Comparison of ENCODE assay signal across 10 cellular contexts in genomic region chr9:110638381-110638954, GRCh38. TPM values are rescaled to one million over a fixed set of nuclear protein-coding genes. Genes with fewer than 3 reads are reported as not detected.
A peak's percentile ranks its signal among the peaks of the same experiment; 100 is the strongest.
DNase-seq lines count a peak whose midpoint lies in the region; ATAC-seq and TF ChIP-seq lines count a peak whose summit lies in the region.
"Had no signal": no experiment of that assay in that cellular context is flagged by ENCODE, and none has a peak within 500 bp of the region (broad histone marks: within the 10 kb centered on the region; RNA-seq: fewer than 3 reads in every experiment).

No MANE protein-coding gene starts in this region.

- H3K4me3 ChIP-seq in LNCaP clone FGC (ENCODE audit: low read depth, low read length) (no peak overlapping the region), brain microvascular endothelial cell (ENCODE audit: low read depth, low read length) (no peak overlapping the region), aorta (ENCODE audit: low read length in 2 of 2) (no peak overlapping the region), Caco-2 (ENCODE audit: low read depth, low read length) (no peak overlapping the region)

- no peak overlapping the region for H3K27ac Mint-ChIP-seq in Caco-2 (ENCODE audit: unreplicated experiment)
- H3K27ac Mint-ChIP-seq: activated naive CD8-positive, alpha-beta T cell; memory B cell had no signal

- no peaks in the 10 kb centered on the region for H3K4me1 Mint-ChIP-seq in Caco-2 (ENCODE audit: low read depth, unreplicated experiment)
- H3K4me1 Mint-ChIP-seq: memory B cell had no signal

- H3K27me3 Mint-ChIP-seq in Caco-2 (ENCODE audit: insufficient read depth, unreplicated experiment), result peaks cover 3% of the 10 kb centered on the region

- H3K9me3 Mint-ChIP-seq in Caco-2 (ENCODE audit: unreplicated experiment), result peaks cover 34% of the 10 kb centered on the region

- in situ Hi-C loops in brain microvascular endothelial cell (cut with HindIII; ENCODE audit: low pct_ligation_motif_present, low sequenced_read_pairs), result loop anchor here (25.0 kb wide), 1 partner anchor 674 kb away; no protein-coding TSS in a partner anchor

- CTCF ChIA-PET in Caco-2 (lab: Charles Lee), result no interaction called here

- no peaks in the 10 kb centered on the region for H3K36me3 Mint-ChIP-seq in Caco-2 (ENCODE audit: insufficient read depth, unreplicated experiment)
- H3K36me3 Mint-ChIP-seq: memory B cell had no signal

- ATAC-seq in aorta (ENCODE audit: low FRiP score), result no peak
- ATAC-seq in HG03442 (IDR thresholded peaks at IDR 0.05; ENCODE audit: unreplicated experiment), result no peak

- BruUV-seq in Caco-2 (replicated peaks; lab: Mats Ljungman, UMichigan), result no TSS peak

- H3K9me3 ChIP-seq in aorta (ENCODE audit: control insufficient read depth, low read length) (no peaks in the 10 kb centered on the region), Caco-2 (peaks cover 10% of the 10 kb centered on the region)

- 30 to 38% methylated on average over 4 of the region's 4 CpGs for WGBS in aorta, 2 donors

- POLR2A ChIA-PET in Caco-2 (lab: Charles Lee), result no interaction called here

- H3K4me3 Mint-ChIP-seq in Caco-2 (ENCODE audit: unreplicated experiment), result no peak overlapping the region
- H3K4me3 Mint-ChIP-seq: activated naive CD8-positive, alpha-beta T cell; memory B cell had no signal

- TF ChIP-seq CTCF in C4-2B (conservative IDR thresholded peaks at IDR 0.05), result peak; percentile 63
- peak; percentile 40; the same call in 1 of the 2 replicates for TF ChIP-seq CTCF in LNCaP clone FGC (IDR thresholded peaks at IDR 0.05; ENCODE audit: control insufficient read depth, extremely low read depth, insufficient read depth)
- TF ChIP-seq CTCF in brain microvascular endothelial cell (IDR thresholded peaks at IDR 0.05; ENCODE audit: low read depth, low read length, missing control alignments), result peak; percentile 28
- peak in 1 of 2 experiments; percentile 31 for TF ChIP-seq CTCF in Caco-2 (IDR thresholded peaks at IDR 0.05; ENCODE audit: insufficient read depth in 1 of 2, low read depth in 1 of 2, low read length in 1 of 2, severe bottlenecking in 1 of 2, unreplicated experiment in 1 of 2)

- H3K4me1 ChIP-seq in aorta (ENCODE audit: control insufficient read depth in 1 of 2, insufficient read depth in 2 of 2, low read length in 2 of 2), result no peaks in the 10 kb centered on the region
- H3K4me1 ChIP-seq in Caco-2, result no peaks in the 10 kb centered on the region

- no peak overlapping the region for H3K27ac ChIP-seq in C4-2B
- H3K27ac ChIP-seq in brain microvascular endothelial cell, result no peak overlapping the region
- H3K27ac ChIP-seq in aorta (ENCODE audit: low read depth in 1 of 2, low read length in 2 of 2), result no peak overlapping the region

- H3K27me3 ChIP-seq in brain microvascular endothelial cell (replicated peaks) (no peaks in the 10 kb centered on the region), aorta (ENCODE audit: control insufficient read depth in 1 of 2, insufficient read depth in 2 of 2, low read length in 1 of 2) (no peaks in the 10 kb centered on the region), Caco-2 (replicated peaks; ENCODE audit: control insufficient read depth, insufficient read depth, low read length) (no peaks in the 10 kb centered on the region)

- intact Hi-C loops in aorta (cut with DNase I), result loop anchor here (2.0 to 5.0 kb wide), 3 partner anchors 660 to 759 kb away; no protein-coding TSS in a partner anchor
- intact Hi-C loops in Caco-2 (cut with micrococcal nuclease; ENCODE audit: unreplicated experiment), result loop anchor here (1.0 kb wide), 1 partner anchor 400 kb away; the partner anchor contains the start of gene LPAR1

- no peaks in the 10 kb centered on the region for H3K36me3 ChIP-seq in brain microvascular endothelial cell (replicated peaks)
- H3K36me3 ChIP-seq in aorta (ENCODE audit: control insufficient read depth in 1 of 2, insufficient read depth in 2 of 2, low read length in 1 of 2), result no peaks in the 10 kb centered on the region
- H3K36me3 ChIP-seq in Caco-2 (ENCODE audit: control insufficient read depth, insufficient read depth, low read length), result no peaks in the 10 kb centered on the region

- DNase-seq in LNCaP clone FGC (ENCODE audit: low read depth) (no peak), brain microvascular endothelial cell (no peak), midbrain (lab: John Stamatoyannopoulos, UW) (peak; percentile 36), aorta (no peak), NCI-H2227 (lab: John Stamatoyannopoulos, UW; ENCODE audit: unreplicated experiment) (no peak), Caco-2 (no peak)

RNA-seq across cellular contexts. Expression of gene MUSK, which starts 30.1 kb away (rescaled TPM):
- 1 to 10 TPM; 1.6 to 1.7 TPM for total RNA-seq in aorta
- under 1 TPM in 1 of 2 donors, not detected in 1; 0.31 TPM for polyA plus RNA-seq in aorta
- not detected in 2 replicates for total RNA-seq in Caco-2 (2022)

RNA-seq across cellular contexts. Expression of gene SVEP1, which starts 58.9 kb away (rescaled TPM):
- total RNA-seq in aorta (100 to 1,000 TPM in 1 of 2 donors, 10 to 100 TPM in 1; 74.6 to 120 TPM), Caco-2 (2022) (2.4 and 2.9 TPM in 2 replicates)
- 1 to 10 TPM in 1 of 2 donors, under 1 TPM in 1; 0.63 to 2.3 TPM for polyA plus RNA-seq in aorta

Comparison
In these comparisons a context has a peak if more than half of its experiments do, and no peak if none do; other contexts are left out.
1. RNA of gene SVEP1, which starts 58.9 kb away (total RNA-seq): 74.6 to 120 TPM in aorta; 2.4 to 2.9 TPM in Caco-2; every median in the first group is over 10 times any median in the second.